In the genomic region with DNA sequence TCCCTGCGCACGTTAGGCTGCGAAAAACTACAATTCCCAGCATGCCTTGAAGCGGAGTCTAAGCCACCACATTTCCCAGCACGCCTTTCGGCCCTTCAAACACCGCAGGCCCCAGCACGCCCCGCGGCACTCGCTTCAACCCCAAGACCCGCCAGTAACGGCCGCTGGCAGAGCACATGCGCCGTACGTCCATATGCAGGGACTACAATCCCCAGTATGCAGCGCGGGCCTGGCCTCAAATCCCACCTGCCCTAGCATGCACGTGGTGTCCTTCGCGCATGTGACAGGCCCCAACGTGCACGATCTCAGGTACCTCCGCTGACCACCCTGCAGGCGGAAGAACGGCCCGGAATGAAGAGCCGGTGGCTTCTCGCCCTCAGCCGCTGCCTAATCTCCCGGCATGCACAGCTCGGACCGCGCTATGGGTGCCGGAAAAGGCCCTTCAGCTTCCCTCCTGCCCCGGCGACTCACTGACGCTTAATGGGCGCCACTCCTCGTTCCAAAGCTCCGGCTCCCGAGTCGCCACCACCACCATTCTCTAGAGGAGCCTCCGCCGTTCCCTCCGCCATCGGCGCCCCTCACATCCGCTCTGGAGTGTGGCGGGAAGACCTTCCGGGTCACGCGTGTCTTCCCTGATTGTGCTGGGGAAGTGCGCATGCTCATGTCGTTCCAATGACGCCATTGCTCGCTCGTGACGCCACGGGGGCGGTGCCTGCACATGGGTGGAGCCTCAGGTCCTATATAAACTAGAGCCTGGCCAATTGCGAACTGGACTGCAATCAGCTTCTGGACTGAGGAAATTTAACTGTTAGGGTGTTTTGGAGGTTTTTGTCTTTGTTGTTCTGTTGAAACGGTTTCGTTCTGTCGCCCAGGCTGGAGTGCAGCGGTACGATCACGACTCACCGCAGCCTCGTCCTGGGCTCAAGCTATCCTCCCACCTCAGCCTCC, we compare ENCODE assay signal across 1 cellular context.
TF ChIP-seq lines count a peak whose summit lies in the region.

A gene with protein sequence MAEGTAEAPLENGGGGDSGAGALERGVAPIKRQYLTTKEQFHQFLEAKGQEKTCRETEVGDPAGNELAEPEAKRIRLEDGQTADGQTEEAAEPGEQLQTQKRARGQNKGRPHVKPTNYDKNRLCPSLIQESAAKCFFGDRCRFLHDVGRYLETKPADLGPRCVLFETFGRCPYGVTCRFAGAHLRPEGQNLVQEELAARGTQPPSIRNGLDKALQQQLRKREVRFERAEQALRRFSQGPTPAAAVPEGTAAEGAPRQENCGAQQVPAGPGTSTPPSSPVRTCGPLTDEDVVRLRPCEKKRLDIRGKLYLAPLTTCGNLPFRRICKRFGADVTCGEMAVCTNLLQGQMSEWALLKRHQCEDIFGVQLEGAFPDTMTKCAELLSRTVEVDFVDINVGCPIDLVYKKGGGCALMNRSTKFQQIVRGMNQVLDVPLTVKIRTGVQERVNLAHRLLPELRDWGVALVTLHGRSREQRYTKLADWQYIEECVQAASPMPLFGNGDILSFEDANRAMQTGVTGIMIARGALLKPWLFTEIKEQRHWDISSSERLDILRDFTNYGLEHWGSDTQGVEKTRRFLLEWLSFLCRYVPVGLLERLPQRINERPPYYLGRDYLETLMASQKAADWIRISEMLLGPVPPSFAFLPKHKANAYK (minus strand): TSS at position 591 of the 948 bp plus-strand sequence. CDS start 22 bp downstream, at position 569.

TF ChIP-seq in GM23338, 12 proteins besides CTCF, POLR2A, EP300 and RAD21 (continued from another document):
- TF ChIP-seq, protein P1, sequence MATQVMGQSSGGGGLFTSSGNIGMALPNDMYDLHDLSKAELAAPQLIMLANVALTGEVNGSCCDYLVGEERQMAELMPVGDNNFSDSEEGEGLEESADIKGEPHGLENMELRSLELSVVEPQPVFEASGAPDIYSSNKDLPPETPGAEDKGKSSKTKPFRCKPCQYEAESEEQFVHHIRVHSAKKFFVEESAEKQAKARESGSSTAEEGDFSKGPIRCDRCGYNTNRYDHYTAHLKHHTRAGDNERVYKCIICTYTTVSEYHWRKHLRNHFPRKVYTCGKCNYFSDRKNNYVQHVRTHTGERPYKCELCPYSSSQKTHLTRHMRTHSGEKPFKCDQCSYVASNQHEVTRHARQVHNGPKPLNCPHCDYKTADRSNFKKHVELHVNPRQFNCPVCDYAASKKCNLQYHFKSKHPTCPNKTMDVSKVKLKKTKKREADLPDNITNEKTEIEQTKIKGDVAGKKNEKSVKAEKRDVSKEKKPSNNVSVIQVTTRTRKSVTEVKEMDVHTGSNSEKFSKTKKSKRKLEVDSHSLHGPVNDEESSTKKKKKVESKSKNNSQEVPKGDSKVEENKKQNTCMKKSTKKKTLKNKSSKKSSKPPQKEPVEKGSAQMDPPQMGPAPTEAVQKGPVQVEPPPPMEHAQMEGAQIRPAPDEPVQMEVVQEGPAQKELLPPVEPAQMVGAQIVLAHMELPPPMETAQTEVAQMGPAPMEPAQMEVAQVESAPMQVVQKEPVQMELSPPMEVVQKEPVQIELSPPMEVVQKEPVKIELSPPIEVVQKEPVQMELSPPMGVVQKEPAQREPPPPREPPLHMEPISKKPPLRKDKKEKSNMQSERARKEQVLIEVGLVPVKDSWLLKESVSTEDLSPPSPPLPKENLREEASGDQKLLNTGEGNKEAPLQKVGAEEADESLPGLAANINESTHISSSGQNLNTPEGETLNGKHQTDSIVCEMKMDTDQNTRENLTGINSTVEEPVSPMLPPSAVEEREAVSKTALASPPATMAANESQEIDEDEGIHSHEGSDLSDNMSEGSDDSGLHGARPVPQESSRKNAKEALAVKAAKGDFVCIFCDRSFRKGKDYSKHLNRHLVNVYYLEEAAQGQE (IDR thresholded peaks at IDR 0.05; ENCODE audit: unreplicated experiment) = no peak
- TF ChIP-seq EZH2 (IDR thresholded peaks at IDR 0.05; ENCODE audit: low read depth, unreplicated experiment) = no peak
- no peak for TF ChIP-seq EZH2phosphoT487 (IDR thresholded peaks at IDR 0.05; ENCODE audit: unreplicated experiment)
- TF ChIP-seq ZNF331 (CRISPR knock-in tag; IDR thresholded peaks at IDR 0.05; ENCODE audit: low read depth) = no peak
- TF ChIP-seq ZNF114 (CRISPR knock-in tag; IDR thresholded peaks at IDR 0.05) = no peak
- TF ChIP-seq JUNB (IDR thresholded peaks at IDR 0.05; ENCODE audit: unreplicated experiment) = no peak
- TF ChIP-seq, protein P2, sequence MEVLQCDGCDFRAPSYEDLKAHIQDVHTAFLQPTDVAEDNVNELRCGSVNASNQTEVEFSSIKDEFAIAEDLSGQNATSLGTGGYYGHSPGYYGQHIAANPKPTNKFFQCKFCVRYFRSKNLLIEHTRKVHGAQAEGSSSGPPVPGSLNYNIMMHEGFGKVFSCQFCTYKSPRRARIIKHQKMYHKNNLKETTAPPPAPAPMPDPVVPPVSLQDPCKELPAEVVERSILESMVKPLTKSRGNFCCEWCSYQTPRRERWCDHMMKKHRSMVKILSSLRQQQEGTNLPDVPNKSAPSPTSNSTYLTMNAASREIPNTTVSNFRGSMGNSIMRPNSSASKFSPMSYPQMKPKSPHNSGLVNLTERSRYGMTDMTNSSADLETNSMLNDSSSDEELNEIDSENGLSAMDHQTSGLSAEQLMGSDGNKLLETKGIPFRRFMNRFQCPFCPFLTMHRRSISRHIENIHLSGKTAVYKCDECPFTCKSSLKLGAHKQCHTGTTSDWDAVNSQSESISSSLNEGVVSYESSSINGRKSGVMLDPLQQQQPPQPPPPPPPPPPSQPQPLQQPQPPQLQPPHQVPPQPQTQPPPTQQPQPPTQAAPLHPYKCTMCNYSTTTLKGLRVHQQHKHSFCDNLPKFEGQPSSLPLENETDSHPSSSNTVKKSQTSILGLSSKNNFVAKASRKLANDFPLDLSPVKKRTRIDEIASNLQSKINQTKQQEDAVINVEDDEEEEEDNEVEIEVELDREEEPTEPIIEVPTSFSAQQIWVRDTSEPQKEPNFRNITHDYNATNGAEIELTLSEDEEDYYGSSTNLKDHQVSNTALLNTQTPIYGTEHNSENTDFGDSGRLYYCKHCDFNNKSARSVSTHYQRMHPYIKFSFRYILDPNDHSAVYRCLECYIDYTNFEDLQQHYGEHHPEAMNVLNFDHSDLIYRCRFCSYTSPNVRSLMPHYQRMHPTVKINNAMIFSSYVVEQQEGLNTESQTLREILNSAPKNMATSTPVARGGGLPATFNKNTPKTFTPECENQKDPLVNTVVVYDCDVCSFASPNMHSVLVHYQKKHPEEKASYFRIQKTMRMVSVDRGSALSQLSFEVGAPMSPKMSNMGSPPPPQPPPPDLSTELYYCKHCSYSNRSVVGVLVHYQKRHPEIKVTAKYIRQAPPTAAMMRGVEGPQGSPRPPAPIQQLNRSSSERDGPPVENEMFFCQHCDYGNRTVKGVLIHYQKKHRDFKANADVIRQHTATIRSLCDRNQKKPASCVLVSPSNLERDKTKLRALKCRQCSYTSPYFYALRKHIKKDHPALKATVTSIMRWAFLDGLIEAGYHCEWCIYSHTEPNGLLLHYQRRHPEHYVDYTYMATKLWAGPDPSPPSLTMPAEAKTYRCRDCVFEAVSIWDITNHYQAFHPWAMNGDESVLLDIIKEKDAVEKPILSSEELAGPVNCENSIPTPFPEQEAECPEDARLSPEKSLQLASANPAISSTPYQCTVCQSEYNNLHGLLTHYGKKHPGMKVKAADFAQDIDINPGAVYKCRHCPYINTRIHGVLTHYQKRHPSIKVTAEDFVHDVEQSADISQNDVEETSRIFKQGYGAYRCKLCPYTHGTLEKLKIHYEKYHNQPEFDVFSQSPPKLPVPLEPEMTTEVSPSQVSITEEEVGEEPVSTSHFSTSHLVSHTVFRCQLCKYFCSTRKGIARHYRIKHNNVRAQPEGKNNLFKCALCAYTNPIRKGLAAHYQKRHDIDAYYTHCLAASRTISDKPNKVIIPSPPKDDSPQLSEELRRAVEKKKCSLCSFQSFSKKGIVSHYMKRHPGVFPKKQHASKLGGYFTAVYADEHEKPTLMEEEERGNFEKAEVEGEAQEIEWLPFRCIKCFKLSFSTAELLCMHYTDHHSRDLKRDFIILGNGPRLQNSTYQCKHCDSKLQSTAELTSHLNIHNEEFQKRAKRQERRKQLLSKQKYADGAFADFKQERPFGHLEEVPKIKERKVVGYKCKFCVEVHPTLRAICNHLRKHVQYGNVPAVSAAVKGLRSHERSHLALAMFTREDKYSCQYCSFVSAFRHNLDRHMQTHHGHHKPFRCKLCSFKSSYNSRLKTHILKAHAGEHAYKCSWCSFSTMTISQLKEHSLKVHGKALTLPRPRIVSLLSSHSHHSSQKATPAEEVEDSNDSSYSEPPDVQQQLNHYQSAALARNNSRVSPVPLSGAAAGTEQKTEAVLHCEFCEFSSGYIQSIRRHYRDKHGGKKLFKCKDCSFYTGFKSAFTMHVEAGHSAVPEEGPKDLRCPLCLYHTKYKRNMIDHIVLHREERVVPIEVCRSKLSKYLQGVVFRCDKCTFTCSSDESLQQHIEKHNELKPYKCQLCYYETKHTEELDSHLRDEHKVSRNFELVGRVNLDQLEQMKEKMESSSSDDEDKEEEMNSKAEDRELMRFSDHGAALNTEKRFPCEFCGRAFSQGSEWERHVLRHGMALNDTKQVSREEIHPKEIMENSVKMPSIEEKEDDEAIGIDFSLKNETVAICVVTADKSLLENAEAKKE (CRISPR knock-in tag; IDR thresholded peaks at IDR 0.05) = no peak
- no peak for TF ChIP-seq NANOG (IDR thresholded peaks at IDR 0.05; ENCODE audit: borderline replicate concordance)
- no peak for TF ChIP-seq STAT1 (IDR thresholded peaks at IDR 0.05; ENCODE audit: unreplicated experiment)
- peak; percentile 60; the same call in 1 of the 2 replicates for TF ChIP-seq POLR2AphosphoS5 (IDR thresholded peaks at IDR 0.05; ENCODE audit: low read depth)
